Comparison of ENCODE assay signal across 9 cellular contexts in genomic region chr4:47705326-47705981, GRCh38.
DNase-seq lines count a peak whose midpoint lies in the region; ATAC-seq, FAIRE-seq and TF ChIP-seq lines count a peak whose summit lies in the region.
"Had no signal": no experiment of that assay in that cellular context is flagged by ENCODE, and none has a peak within 500 bp of the region (broad histone marks: within the 10 kb centered on the region; RNA-seq: fewer than 3 reads in every experiment).

No MANE protein-coding gene starts in this region.

- H3K79me2 ChIP-seq in keratinocyte (ENCODE audit: control insufficient read depth, insufficient read depth, low read length) = no peaks in the 10 kb centered on the region

- no peak overlapping the region for H3K9ac ChIP-seq in keratinocyte (ENCODE audit: control insufficient read depth, extremely low read depth, insufficient read depth, low read length)

- no peaks in the 10 kb centered on the region for H3K9me1 ChIP-seq in keratinocyte (ENCODE audit: control insufficient read depth, extremely low read depth, insufficient read depth, low read length)

- dilution Hi-C loops in keratinocyte (cut with MboI; ENCODE audit: extremely low pct_ligation_motif_present, low sequenced_read_pairs) = no loop called here

- no peak overlapping the region for H2AFZ ChIP-seq in keratinocyte (ENCODE audit: control insufficient read depth, low read length)

- no peak overlapping the region for H3K4me3 ChIP-seq in Jurkat, Clone E6-1 (ENCODE audit: low read length)
- H3K4me3 ChIP-seq in keratinocyte (ENCODE audit: control insufficient read depth in 2 of 3, extremely low read depth in 1 of 3, insufficient read depth in 2 of 3, low read depth in 1 of 3, low read length in 3 of 3) = no peak overlapping the region
- H3K4me3 ChIP-seq: uterus had no signal

- no peaks in the 10 kb centered on the region for H3K36me3 ChIP-seq in keratinocyte (ENCODE audit: control insufficient read depth in 2 of 2, extremely low read depth in 1 of 2, insufficient read depth in 2 of 2, low read length in 2 of 2)
- H3K36me3 ChIP-seq: uterus had no signal

- H3K4me1 ChIP-seq in keratinocyte (ENCODE audit: control insufficient read depth, extremely low read depth, insufficient read depth, low read length) = no peaks in the 10 kb centered on the region
- H3K4me1 ChIP-seq: uterus had no signal

- no peaks in the 10 kb centered on the region for H3K9me3 ChIP-seq in keratinocyte (ENCODE audit: control insufficient read depth, low read depth, low read length)
- H3K9me3 ChIP-seq: uterus had no signal

- TF ChIP-seq CTCF in keratinocyte (optimal IDR thresholded peaks at IDR 0.05 in 1 of 3, IDR thresholded peaks at IDR 0.05 in 1 of 3, conservative IDR thresholded peaks at IDR 0.05 in 1 of 3; ENCODE audit: extremely low read depth in 1 of 3, insufficient read depth in 2 of 3, low read length in 3 of 3) = peak in 2 of 3 experiments; percentile 25 to 28

- no peak overlapping the region for H3K4me2 ChIP-seq in keratinocyte (ENCODE audit: control insufficient read depth, extremely low read depth, insufficient read depth, low read depth, low read length)

- peaks cover 5% of the 10 kb centered on the region for H3K27me3 ChIP-seq in keratinocyte (ENCODE audit: control insufficient read depth, extremely low read depth, insufficient read depth, low read length)
- H3K27me3 ChIP-seq: uterus had no signal

- DNase-seq in COR-L47 (lab: John Stamatoyannopoulos, UW) = peak; percentile 36
- peak; percentile 39 for DNase-seq in Jurkat, Clone E6-1 (ENCODE audit: low read depth, low spot score)
- peak; percentile 33 for DNase-seq in SW480 (ENCODE audit: low spot score)
- no peak for DNase-seq in keratinocyte (ENCODE audit: low read depth, low spot score)
- no peak for DNase-seq in DMS153 (lab: John Stamatoyannopoulos, UW)
- DNase-seq in amniotic stem cell (lab: John Stamatoyannopoulos, UW) = no peak
- no peak for DNase-seq in NCI-H446 (lab: John Stamatoyannopoulos, UW)
- DNase-seq: uterus had no signal

- no peak overlapping the region for H3K27ac ChIP-seq in keratinocyte (ENCODE audit: control insufficient read depth, insufficient read depth, low read length)

- no peaks in the 10 kb centered on the region for H4K20me1 ChIP-seq in keratinocyte (ENCODE audit: control insufficient read depth, extremely low read depth, insufficient read depth, low read length)

- ATAC-seq in GM21786 (IDR thresholded peaks at IDR 0.05; ENCODE audit: unreplicated experiment) = no peak

- no peak for FAIRE-seq in keratinocyte (lab: Jason Lieb, UNC)

Comparison
In these comparisons a context has a peak if more than half of its experiments do, and no peak if none do; other contexts are left out.
1. DNase-seq: peak in COR-L47 (single experiment), Jurkat, Clone E6-1 (single experiment) and SW480 (single experiment); none in keratinocyte (single experiment), DMS153 (single experiment), amniotic stem cell (single experiment) and NCI-H446 (0 of 2).